ENCODE assay signal across 23 cellular contexts in the genomic region with DNA sequence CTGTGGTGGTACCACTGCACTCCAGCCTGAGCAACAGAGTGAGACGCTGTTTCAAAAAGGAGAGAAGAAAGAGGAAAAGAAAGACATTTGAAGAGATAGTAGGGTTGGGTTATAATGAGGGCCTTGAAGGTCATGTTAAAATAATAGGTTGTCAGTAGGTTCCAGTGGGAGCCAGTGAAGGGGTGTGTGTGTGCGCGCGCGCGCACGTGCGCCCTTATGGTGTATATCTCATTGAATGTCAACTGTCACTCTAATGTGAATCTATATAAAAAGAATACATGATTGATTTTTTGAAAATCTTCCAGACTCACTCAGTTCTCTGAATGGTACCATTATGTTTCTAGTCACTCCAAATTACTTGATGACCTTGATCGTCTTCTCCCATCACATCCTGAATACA.
"Had no signal": no experiment of that assay in that cellular context is flagged by ENCODE, and none has a peak within 500 bp of the region (broad histone marks: within the 10 kb centered on the region; RNA-seq: fewer than 3 reads in every experiment).

No MANE protein-coding gene starts in this region.

- DNase-seq: KBM-7, MV-4-11, NCI-H1048, NCI-H1105, NCI-H1417, NCI-H1436 treated with DMSO at 0.1 percent for 48 hours, NCI-H1694, NCI-H187 treated with DMSO at 0.1 percent for 48 hours, NCI-H2029 treated with DMSO at 0.1 percent for 48 hours, NCI-H2171 treated with DMSO at 0.1 percent for 48 hours, NCI-H226, NCI-H446, NCI-H510A, NCI-H524 treated with DMSO at 0.1 percent for 48 hours, NCI-H69, NCI-H774, PC-3, SHP77 treated with DMSO at 0.1 percent for 48 hours, SJCRH30 had no signal

- H3K36me3 ChIP-seq: SJCRH30 had no signal

- ATAC-seq: Panc1, PC-3, Right ventricle myocardium inferior, SK-N-SH treated with all-trans-retinoic acid at 6 μM for 48 hours had no signal

- H3K27me3 ChIP-seq: SJCRH30 had no signal

- H3K27ac ChIP-seq: HL-60, SJCRH30 had no signal

- H3K4me1 ChIP-seq: SJCRH30 had no signal

- H3K9me3 ChIP-seq: SJCRH30 had no signal

- H3K4me3 ChIP-seq: SJCRH30 had no signal
